In the genomic region with DNA sequence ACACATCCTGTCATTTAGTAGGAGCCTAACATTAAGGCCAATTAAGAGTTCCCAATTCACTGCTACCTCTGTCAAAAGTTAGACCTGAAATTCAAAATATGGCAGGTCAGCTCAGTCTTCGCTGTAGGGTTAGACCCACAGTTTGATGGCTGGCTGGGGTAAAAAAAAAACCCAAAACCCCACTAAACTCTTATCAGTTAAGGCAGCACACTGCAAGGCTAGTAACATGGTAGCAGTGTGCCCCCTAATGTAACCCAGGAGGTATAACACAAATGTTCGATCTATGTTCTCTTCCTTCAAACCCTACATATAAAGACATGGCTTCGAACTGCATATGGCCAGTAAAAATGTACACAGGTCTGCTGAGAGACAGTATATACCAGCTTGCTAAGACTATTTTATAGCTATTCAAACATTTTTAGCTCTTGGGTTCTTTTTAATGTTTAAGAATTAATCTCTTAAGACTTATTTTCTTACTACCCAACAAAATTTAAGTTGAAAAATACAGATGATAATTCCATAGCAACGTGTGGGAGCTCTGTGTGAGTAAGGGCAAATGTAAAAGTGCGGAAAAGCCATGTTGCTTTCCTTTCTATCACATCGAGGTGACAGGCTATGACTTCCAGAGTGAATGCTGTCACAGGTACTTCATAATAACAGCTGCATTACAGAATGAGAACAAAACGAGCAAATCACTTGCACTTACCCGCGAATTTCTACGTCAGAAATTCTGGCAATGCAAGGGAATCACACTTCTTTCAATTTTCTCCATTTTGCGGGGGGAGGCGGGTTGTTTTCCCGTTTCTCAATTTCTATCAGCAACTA, we compare ENCODE assay signal across 8 cellular contexts.
DNase-seq lines count a peak whose midpoint lies in the region; ATAC-seq, FAIRE-seq and TF ChIP-seq lines count a peak whose summit lies in the region.

No MANE protein-coding gene starts in this region.

- peak; percentile 17 to 46 for DNase-seq in HAP-1 (ENCODE audit: low spot score in 2 of 2)
- DNase-seq in NCI-H1417 treated with DMSO at 0.1 percent for 48 hours (lab: John Stamatoyannopoulos, UW): peak; percentile 4
- DNase-seq in GM12878 (ENCODE audit: low read depth, low spot score): no peak
- DNase-seq in neural crest cell (ENCODE audit: low read depth, low spot score): no peak
- DNase-seq in CD14-positive monocyte (ENCODE audit: low spot score): no peak
- DNase-seq in anterior cingulate cortex (lab: John Stamatoyannopoulos, UW): no peak
- no peak for DNase-seq in NCI-H2227 treated with DMSO at 0.1 percent for 48 hours (lab: John Stamatoyannopoulos, UW)

- no peak overlapping the region for H2AFZ ChIP-seq in GM12878 (ENCODE audit: control insufficient read depth, low read depth, low read length)

- no peaks in the 10 kb centered on the region for H4K20me1 ChIP-seq in GM12878 (ENCODE audit: control insufficient read depth, insufficient read depth)

- no peaks in the 10 kb centered on the region for H3K27me3 ChIP-seq in HAP-1 (ENCODE audit: low read depth)
- H3K27me3 ChIP-seq in GM12878 (replicated peaks in 1 of 2; ENCODE audit: control insufficient read depth in 2 of 2, insufficient read depth in 2 of 2, low read length in 1 of 2): no peaks in the 10 kb centered on the region

- in situ Hi-C loops in HAP-1 (cut with MboI; ENCODE audit: low sequenced_read_pairs): loop anchor here (10.0 kb wide), 1 partner anchor 636 kb away; a partner anchor contains a TSS
- in situ Hi-C loops in GM12878 (cut with MboI): loop anchor here (5.0 to 10.0 kb wide), 3 partner anchors 236 to 638 kb away; a partner anchor contains a TSS

- no peak for TF ChIP-seq POLR2A in GM12878 (IDR thresholded peaks at IDR 0.05; ENCODE audit: low read depth, low read length)

- CTCF ChIA-PET in GM12878 (lab: Yijun Ruan, JAX): interaction anchor here (0.6 to 2.4 kb wide), 11 partner anchors 9 to 1739 kb away, joined by 3 to 13 read pairs (median 4); no protein-coding TSS in a partner anchor

- no peak overlapping the region for H3K9ac ChIP-seq in GM12878 (ENCODE audit: control insufficient read depth, insufficient read depth, low read length)

- TF ChIP-seq CTCF in GM12875 (IDR thresholded peaks at IDR 0.05; ENCODE audit: borderline replicate concordance, insufficient read depth, low read depth, low read length): peak; percentile 48; the same call in 1 of the 2 replicates
- peak; percentile 55 to 60 (median 57) for TF ChIP-seq CTCF in GM12878 (IDR thresholded peaks at IDR 0.05 in 2 of 3, conservative IDR thresholded peaks at IDR 0.05 in 1 of 3; ENCODE audit: control insufficient read depth in 2 of 3, extremely low read depth in 1 of 3, insufficient read depth in 1 of 3, low read depth in 3 of 3, low read length in 3 of 3)
- peak; percentile 65 for TF ChIP-seq CTCF in neural crest cell (conservative IDR thresholded peaks at IDR 0.05)
- no peak for TF ChIP-seq CTCF in CD14-positive monocyte (IDR thresholded peaks at IDR 0.05)

- H3K4me3 Mint-ChIP-seq in neural crest cell: no peak overlapping the region
- no peak overlapping the region for H3K4me3 Mint-ChIP-seq in CD14-positive monocyte

- H3K4me1 ChIP-seq in HAP-1 (no peaks in the 10 kb centered on the region), GM12878 (ENCODE audit: control insufficient read depth, insufficient read depth, low read length) (no peaks in the 10 kb centered on the region)

- ATAC-seq in GM12878: peak; percentile 88

- BruUV-seq in GM12878 (replicated peaks; lab: Mats Ljungman, UMichigan): no TSS peak

- H3K4me3 ChIP-seq in GM12875 (ENCODE audit: low read depth, low read length) (no peak overlapping the region), HAP-1 (no peak overlapping the region), GM12878 (no peak overlapping the region)

- TF ChIP-seq EP300 in GM12878 (IDR thresholded peaks at IDR 0.05; ENCODE audit: borderline replicate concordance in 1 of 2, control insufficient read depth in 1 of 2, low read depth in 2 of 2, low read length in 2 of 2): no peak

- no peak overlapping the region for H3K27ac ChIP-seq in GM12878 (ENCODE audit: control insufficient read depth, insufficient read depth)

- H3K27ac Mint-ChIP-seq in neural crest cell (ENCODE audit: unreplicated experiment) (no peak overlapping the region), CD14-positive monocyte (no peak overlapping the region)

- peak; percentile 82 for TF ChIP-seq RAD21 in GM12878 (IDR thresholded peaks at IDR 0.05; ENCODE audit: insufficient read depth, low read depth, low read length)

- no peaks in the 10 kb centered on the region for H3K79me2 ChIP-seq in GM12878 (ENCODE audit: control insufficient read depth, insufficient read depth, low read length)

- H3K27me3 Mint-ChIP-seq in neural crest cell (ENCODE audit: low read depth): no peaks in the 10 kb centered on the region
- H3K27me3 Mint-ChIP-seq in CD14-positive monocyte (ENCODE audit: low read depth in 3 of 3): peaks cover 0 to 5% (median 2%) of the 10 kb centered on the region in 3 donors

- H3K9me3 ChIP-seq in HAP-1 (no peaks in the 10 kb centered on the region), GM12878 (replicated peaks; ENCODE audit: control insufficient read depth, insufficient read depth, low read length) (no peaks in the 10 kb centered on the region)

- intact Hi-C loops in GM12878 (cut with micrococcal nuclease; ENCODE audit: unreplicated experiment): loop anchor here (5.0 to 10.0 kb wide), 3 partner anchors 403 to 1164 kb away; no protein-coding TSS in a partner anchor
- intact Hi-C loops in CD14-positive monocyte (cut with micrococcal nuclease): no loop called here

- POLR2A ChIA-PET in GM12878 (lab: Charles Lee): no interaction called here

- no peaks in the 10 kb centered on the region for H3K9me3 Mint-ChIP-seq in neural crest cell
- peaks cover 0 to 1% (median 0%) of the 10 kb centered on the region in 7 donors for H3K9me3 Mint-ChIP-seq in CD14-positive monocyte

- RAD21 ChIA-PET in GM12878 (lab: Charles Lee; ENCODE audit: unreplicated experiment): interaction anchor here (1.1 kb wide), 1 partner anchor 9 kb away, joined by 3 read pairs; no protein-coding TSS in a partner anchor

- FAIRE-seq in GM12878 (lab: Jason Lieb, UNC): peak; percentile 86

- H3K4me1 Mint-ChIP-seq in neural crest cell: peaks cover 4% of the 10 kb centered on the region
- H3K4me1 Mint-ChIP-seq in CD14-positive monocyte: no peaks in the 10 kb centered on the region

- no peak overlapping the region for H3K4me2 ChIP-seq in GM12878 (ENCODE audit: control insufficient read depth, insufficient read depth)

- H3K36me3 Mint-ChIP-seq in neural crest cell (ENCODE audit: low read depth): no peaks in the 10 kb centered on the region
- H3K36me3 Mint-ChIP-seq in CD14-positive monocyte: no peaks in the 10 kb centered on the region

- H3K36me3 ChIP-seq in HAP-1 (replicated peaks) (no peaks in the 10 kb centered on the region), GM12878 (ENCODE audit: control insufficient read depth in 2 of 2, insufficient read depth in 2 of 2, low read length in 1 of 2) (no peaks in the 10 kb centered on the region)

- SMC1A ChIA-PET in GM12878 (lab: Charles Lee; ENCODE audit: uncharacterized antibody, unreplicated experiment): interaction anchor here (0.6 to 1.6 kb wide), 6 partner anchors 12 to 709 kb away, joined by 3 to 4 read pairs (median 3); no protein-coding TSS in a partner anchor

- 62% methylated on average over 13 of the region's 13 CpGs for WGBS in GM12878 (ENCODE audit: insufficient coverage, insufficient replicate concordance, low lambda C conversion rate, missing lambda C conversion rate)

TF ChIP-seq in GM12878, 131 proteins besides CTCF, POLR2A, EP300 and RAD21:
- TF ChIP-seq IKZF1 (conservative IDR thresholded peaks at IDR 0.05): no peak
- peak; percentile 46; the same call in 1 of the 2 replicates for TF ChIP-seq SMC3 (IDR thresholded peaks at IDR 0.05; ENCODE audit: borderline replicate concordance, low read length)
TF ChIP-seq in GM12878: peak in this region for 1.

Comparison
In these comparisons a context has a peak if more than half of its experiments do, and no peak if none do; other contexts are left out.
1. DNase-seq: peak in HAP-1 (2 of 2) and NCI-H1417 treated with DMSO at 0.1 percent for 48 hours (single experiment); none in GM12878 (single experiment), neural crest cell (single experiment), CD14-positive monocyte (single experiment), anterior cingulate cortex (0 of 58) and NCI-H2227 treated with DMSO at 0.1 percent for 48 hours (single experiment).